Comparison of ENCODE assay signal across 1 cellular context in genomic region chr5:145859451-145859850, GRCh38.
TF ChIP-seq lines count a peak whose summit lies in the region.

No MANE protein-coding gene starts in this region.

TF ChIP-seq in HCT116, 20 proteins besides CTCF, POLR2A, EP300 and RAD21:
- TF ChIP-seq ATF3 (IDR thresholded peaks at IDR 0.05) = no peak
- TF ChIP-seq YY1 (IDR thresholded peaks at IDR 0.05; ENCODE audit: extremely low read depth, insufficient replicate concordance, low read depth, low read length) = no peak
- no peak for TF ChIP-seq EZH2 (IDR thresholded peaks at IDR 0.05)
- TF ChIP-seq FOSL1 (IDR thresholded peaks at IDR 0.05; ENCODE audit: low read depth) = no peak
- no peak for TF ChIP-seq JUND (IDR thresholded peaks at IDR 0.05)
- TF ChIP-seq EZH2phosphoT487 (IDR thresholded peaks at IDR 0.05; ENCODE audit: borderline replicate concordance) = no peak
- no peak for TF ChIP-seq POLR2AphosphoS5 (IDR thresholded peaks at IDR 0.05; ENCODE audit: low read depth, low read length)
- no peak for TF ChIP-seq ELF1 (IDR thresholded peaks at IDR 0.05; ENCODE audit: borderline replicate concordance, low read depth)
- TF ChIP-seq CEBPB (IDR thresholded peaks at IDR 0.05; ENCODE audit: low read depth) = no peak
- TF ChIP-seq CBX3 (IDR thresholded peaks at IDR 0.05; ENCODE audit: low read depth) = no peak
- TF ChIP-seq MAX (IDR thresholded peaks at IDR 0.05) = no peak
- TF ChIP-seq SRF (IDR thresholded peaks at IDR 0.05; ENCODE audit: low read depth) = no peak
- TF ChIP-seq TCF7L2 (IDR thresholded peaks at IDR 0.05; ENCODE audit: borderline replicate concordance, extremely low read depth, insufficient read depth, insufficient read length) = no peak
TF ChIP-seq in HCT116: peak in this region for 0.
